In the genomic region with DNA sequence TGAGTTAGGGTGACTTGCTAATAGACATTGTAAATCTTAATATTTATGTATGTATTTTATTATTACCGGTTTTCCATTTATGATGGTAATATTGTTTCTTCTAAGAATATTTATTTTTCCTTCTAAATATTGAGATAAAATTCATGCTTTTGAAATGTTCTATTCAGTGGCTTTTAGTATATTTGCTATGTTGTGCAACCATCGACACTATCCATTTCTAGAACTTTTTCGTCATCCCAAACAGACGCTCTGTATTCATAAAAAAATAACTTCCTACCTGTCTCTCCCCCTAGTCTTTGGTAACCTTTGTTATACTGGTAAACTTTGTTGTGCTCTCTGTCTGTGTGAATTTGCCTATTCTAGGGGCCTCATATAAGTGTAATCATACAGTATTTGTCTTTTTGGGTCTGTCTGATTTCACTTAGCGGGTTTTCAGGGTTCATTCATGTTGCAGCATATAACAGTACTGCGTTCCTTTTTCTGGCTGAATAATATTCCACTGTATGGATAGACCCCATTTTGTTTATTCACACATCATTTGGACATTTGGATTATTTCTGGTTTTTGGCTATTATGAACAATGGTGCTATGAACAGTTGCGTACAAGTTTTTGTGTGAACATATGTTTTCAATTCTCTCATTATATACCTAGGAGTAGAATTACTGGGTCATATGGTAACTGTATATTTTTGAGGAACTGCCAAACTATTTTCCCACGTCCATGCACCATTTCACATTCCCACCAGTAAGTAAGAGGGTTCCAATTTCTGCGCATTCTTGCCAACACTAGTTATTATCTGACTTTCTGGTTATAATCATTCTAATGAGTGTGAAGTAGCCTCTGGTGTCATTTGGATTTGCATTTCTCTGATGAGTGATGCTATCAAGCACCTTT, we compare ENCODE assay signal across 2 cellular contexts.
TF ChIP-seq lines count a peak whose summit lies in the region.

No MANE protein-coding gene starts in this region.

TF ChIP-seq in A549, 52 proteins besides CTCF, POLR2A, EP300 and RAD21:
- TF ChIP-seq, protein P1, sequence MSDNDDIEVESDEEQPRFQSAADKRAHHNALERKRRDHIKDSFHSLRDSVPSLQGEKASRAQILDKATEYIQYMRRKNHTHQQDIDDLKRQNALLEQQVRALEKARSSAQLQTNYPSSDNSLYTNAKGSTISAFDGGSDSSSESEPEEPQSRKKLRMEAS (IDR thresholded peaks at IDR 0.05): no peak
- no peak; a peak in 1 of 5 replicates for TF ChIP-seq JUN (IDR thresholded peaks at IDR 0.05)
- no peak for TF ChIP-seq ZNF302 (CRISPR knock-in tag; IDR thresholded peaks at IDR 0.05)
- TF ChIP-seq, protein P2, sequence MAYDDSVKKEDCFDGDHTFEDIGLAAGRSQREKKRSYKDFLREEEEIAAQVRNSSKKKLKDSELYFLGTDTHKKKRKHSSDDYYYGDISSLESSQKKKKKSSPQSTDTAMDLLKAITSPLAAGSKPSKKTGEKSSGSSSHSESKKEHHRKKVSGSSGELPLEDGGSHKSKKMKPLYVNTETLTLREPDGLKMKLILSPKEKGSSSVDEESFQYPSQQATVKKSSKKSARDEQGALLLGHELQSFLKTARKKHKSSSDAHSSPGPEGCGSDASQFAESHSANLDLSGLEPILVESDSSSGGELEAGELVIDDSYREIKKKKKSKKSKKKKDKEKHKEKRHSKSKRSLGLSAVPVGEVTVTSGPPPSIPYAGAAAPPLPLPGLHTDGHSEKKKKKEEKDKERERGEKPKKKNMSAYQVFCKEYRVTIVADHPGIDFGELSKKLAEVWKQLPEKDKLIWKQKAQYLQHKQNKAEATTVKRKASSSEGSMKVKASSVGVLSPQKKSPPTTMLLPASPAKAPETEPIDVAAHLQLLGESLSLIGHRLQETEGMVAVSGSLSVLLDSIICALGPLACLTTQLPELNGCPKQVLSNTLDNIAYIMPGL (CRISPR knock-in tag; IDR thresholded peaks at IDR 0.05; ENCODE audit: borderline replicate concordance): 0 out of 2 replicates have a peak, but pooled peaks have one; percentile 41
- TF ChIP-seq RARB (CRISPR knock-in tag; IDR thresholded peaks at IDR 0.05): no peak
- TF ChIP-seq ESRRA (IDR thresholded peaks at IDR 0.05; ENCODE audit: borderline replicate concordance, low read length): no peak
- TF ChIP-seq MAFK (IDR thresholded peaks at IDR 0.05; ENCODE audit: partially characterized antibody): no peak
- TF ChIP-seq TP53 (CRISPR knock-in tag; IDR thresholded peaks at IDR 0.05): no peak
- no peak for TF ChIP-seq MAZ (IDR thresholded peaks at IDR 0.05; ENCODE audit: borderline replicate concordance, low read depth, low read length)
- TF ChIP-seq FOXS1 (CRISPR knock-in tag; IDR thresholded peaks at IDR 0.05): no peak
- no peak for TF ChIP-seq TFCP2L1 (CRISPR knock-in tag; IDR thresholded peaks at IDR 0.05)
- no peak for TF ChIP-seq CHD2 (IDR thresholded peaks at IDR 0.05; ENCODE audit: low read length, partially characterized antibody)
- TF ChIP-seq POLR2AphosphoS2 (conservative IDR thresholded peaks at IDR 0.05; ENCODE audit: low read length): peak; percentile 24; the same call in 1 of the 2 replicates
- TF ChIP-seq EHF (CRISPR knock-in tag; IDR thresholded peaks at IDR 0.05): no peak
- TF ChIP-seq, protein P3, sequence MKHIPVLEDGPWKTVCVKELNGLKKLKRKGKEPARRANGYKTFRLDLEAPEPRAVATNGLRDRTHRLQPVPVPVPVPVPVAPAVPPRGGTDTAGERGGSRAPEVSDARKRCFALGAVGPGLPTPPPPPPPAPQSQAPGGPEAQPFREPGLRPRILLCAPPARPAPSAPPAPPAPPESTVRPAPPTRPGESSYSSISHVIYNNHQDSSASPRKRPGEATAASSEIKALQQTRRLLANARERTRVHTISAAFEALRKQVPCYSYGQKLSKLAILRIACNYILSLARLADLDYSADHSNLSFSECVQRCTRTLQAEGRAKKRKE (CRISPR knock-in tag; IDR thresholded peaks at IDR 0.05; ENCODE audit: low read depth): no peak
- TF ChIP-seq ZSCAN20 (CRISPR knock-in tag; IDR thresholded peaks at IDR 0.05): 0 out of 2 replicates have a peak, but pooled peaks have one; percentile 48
- no peak for TF ChIP-seq NFE2L2 (conservative IDR thresholded peaks at IDR 0.05; ENCODE audit: low read length)
- TF ChIP-seq PHF8 (IDR thresholded peaks at IDR 0.05; ENCODE audit: borderline replicate concordance, low read depth): no peak
- no peak for TF ChIP-seq HOXB5 (CRISPR knock-in tag; IDR thresholded peaks at IDR 0.05)
- peak in 1 of 2 experiments; percentile 21; a peak in 1 of 4 replicates for TF ChIP-seq CEBPB (IDR thresholded peaks at IDR 0.05)
- no peak for TF ChIP-seq HDAC2 (IDR thresholded peaks at IDR 0.05)
TF ChIP-seq in A549: peak in this region for 4.

TF ChIP-seq in HepG2, 621 proteins besides CTCF, POLR2A, EP300 and RAD21:
- TF ChIP-seq ZNF749 (CRISPR knock-in tag; IDR thresholded peaks at IDR 0.05; ENCODE audit: borderline replicate concordance): no peak
- TF ChIP-seq ATF1 (CRISPR knock-in tag; IDR thresholded peaks at IDR 0.05): 0 out of 2 replicates have a peak, but pooled peaks have one; percentile 25
- peak; percentile 26; the same call in 1 of the 2 replicates for TF ChIP-seq POLR2AphosphoS5 (IDR thresholded peaks at IDR 0.05; ENCODE audit: low read depth, low read length)
- peak; percentile 63; the same call in 1 of the 2 replicates for TF ChIP-seq PAF1 (CRISPR knock-in tag; IDR thresholded peaks at IDR 0.05)
- TF ChIP-seq, protein P4, sequence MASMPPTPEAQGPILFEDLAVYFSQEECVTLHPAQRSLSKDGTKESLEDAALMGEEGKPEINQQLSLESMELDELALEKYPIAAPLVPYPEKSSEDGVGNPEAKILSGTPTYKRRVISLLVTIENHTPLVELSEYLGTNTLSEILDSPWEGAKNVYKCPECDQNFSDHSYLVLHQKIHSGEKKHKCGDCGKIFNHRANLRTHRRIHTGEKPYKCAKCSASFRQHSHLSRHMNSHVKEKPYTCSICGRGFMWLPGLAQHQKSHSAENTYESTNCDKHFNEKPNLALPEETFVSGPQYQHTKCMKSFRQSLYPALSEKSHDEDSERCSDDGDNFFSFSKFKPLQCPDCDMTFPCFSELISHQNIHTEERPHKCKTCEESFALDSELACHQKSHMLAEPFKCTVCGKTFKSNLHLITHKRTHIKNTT (CRISPR knock-in tag; IDR thresholded peaks at IDR 0.05): no peak
- no peak for TF ChIP-seq SMAD1 (CRISPR knock-in tag; IDR thresholded peaks at IDR 0.05; ENCODE audit: borderline replicate concordance, low read depth)
- TF ChIP-seq, protein P5, sequence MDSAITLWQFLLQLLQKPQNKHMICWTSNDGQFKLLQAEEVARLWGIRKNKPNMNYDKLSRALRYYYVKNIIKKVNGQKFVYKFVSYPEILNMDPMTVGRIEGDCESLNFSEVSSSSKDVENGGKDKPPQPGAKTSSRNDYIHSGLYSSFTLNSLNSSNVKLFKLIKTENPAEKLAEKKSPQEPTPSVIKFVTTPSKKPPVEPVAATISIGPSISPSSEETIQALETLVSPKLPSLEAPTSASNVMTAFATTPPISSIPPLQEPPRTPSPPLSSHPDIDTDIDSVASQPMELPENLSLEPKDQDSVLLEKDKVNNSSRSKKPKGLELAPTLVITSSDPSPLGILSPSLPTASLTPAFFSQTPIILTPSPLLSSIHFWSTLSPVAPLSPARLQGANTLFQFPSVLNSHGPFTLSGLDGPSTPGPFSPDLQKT (CRISPR knock-in tag; IDR thresholded peaks at IDR 0.05; ENCODE audit: borderline replicate concordance): no peak
- TF ChIP-seq CEBPB (IDR thresholded peaks at IDR 0.05; ENCODE audit: borderline replicate concordance, low read depth, low read length): peak; percentile 15; the same call in 1 of the 2 replicates
- no peak for TF ChIP-seq ZC3H4 (CRISPR knock-in tag; IDR thresholded peaks at IDR 0.05; ENCODE audit: borderline replicate concordance)
- peak; percentile 71 for TF ChIP-seq RBFOX2 (IDR thresholded peaks at IDR 0.05; ENCODE audit: low read depth, low read length)
- TF ChIP-seq AGO2 (optimal IDR thresholded peaks at IDR 0.05; ENCODE audit: low read depth, low read length): peak; percentile 54
- TF ChIP-seq, protein P6, sequence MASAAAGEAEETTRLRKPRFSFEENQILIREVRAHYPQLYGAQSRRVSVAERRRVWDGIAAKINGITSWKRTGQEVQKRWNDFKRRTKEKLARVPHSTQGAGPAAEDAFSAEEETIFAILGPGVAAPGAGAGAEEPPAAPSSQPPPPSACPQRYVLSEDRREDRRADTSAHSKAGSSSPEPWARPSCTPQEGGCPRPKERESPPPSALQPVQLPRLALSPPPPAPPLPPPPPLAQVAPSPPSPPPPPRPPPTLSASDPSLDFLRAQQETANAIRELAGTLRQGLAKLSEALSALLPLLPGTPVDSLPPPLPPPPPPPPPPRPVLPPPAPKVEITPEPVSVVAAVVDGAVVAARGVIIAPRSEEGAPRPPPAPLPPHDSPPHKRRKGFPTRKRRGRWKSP (CRISPR knock-in tag; IDR thresholded peaks at IDR 0.05): no peak
- TF ChIP-seq RBM22 (optimal IDR thresholded peaks at IDR 0.05; ENCODE audit: low read length): peak; percentile 67
- peak; percentile 61; the same call in 1 of the 2 replicates for TF ChIP-seq POLR2G (IDR thresholded peaks at IDR 0.05; ENCODE audit: low read depth, low read length)
- TF ChIP-seq, protein P7, sequence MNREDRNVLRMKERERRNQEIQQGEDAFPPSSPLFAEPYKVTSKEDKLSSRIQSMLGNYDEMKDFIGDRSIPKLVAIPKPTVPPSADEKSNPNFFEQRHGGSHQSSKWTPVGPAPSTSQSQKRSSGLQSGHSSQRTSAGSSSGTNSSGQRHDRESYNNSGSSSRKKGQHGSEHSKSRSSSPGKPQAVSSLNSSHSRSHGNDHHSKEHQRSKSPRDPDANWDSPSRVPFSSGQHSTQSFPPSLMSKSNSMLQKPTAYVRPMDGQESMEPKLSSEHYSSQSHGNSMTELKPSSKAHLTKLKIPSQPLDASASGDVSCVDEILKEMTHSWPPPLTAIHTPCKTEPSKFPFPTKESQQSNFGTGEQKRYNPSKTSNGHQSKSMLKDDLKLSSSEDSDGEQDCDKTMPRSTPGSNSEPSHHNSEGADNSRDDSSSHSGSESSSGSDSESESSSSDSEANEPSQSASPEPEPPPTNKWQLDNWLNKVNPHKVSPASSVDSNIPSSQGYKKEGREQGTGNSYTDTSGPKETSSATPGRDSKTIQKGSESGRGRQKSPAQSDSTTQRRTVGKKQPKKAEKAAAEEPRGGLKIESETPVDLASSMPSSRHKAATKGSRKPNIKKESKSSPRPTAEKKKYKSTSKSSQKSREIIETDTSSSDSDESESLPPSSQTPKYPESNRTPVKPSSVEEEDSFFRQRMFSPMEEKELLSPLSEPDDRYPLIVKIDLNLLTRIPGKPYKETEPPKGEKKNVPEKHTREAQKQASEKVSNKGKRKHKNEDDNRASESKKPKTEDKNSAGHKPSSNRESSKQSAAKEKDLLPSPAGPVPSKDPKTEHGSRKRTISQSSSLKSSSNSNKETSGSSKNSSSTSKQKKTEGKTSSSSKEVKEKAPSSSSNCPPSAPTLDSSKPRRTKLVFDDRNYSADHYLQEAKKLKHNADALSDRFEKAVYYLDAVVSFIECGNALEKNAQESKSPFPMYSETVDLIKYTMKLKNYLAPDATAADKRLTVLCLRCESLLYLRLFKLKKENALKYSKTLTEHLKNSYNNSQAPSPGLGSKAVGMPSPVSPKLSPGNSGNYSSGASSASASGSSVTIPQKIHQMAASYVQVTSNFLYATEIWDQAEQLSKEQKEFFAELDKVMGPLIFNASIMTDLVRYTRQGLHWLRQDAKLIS (CRISPR knock-in tag; IDR thresholded peaks at IDR 0.05): 0 out of 2 replicates have a peak, but pooled peaks have one; percentile 38
